11 cellular contexts compared by ENCODE assay signal in genomic region chr7:155653773-155654172, GRCh38. TPM values are rescaled to one million over a fixed set of nuclear protein-coding genes. Genes with fewer than 3 reads are reported as not detected.
DNase-seq lines count a peak whose midpoint lies in the region; ATAC-seq and TF ChIP-seq lines count a peak whose summit lies in the region.
"Had no signal": no experiment of that assay in that cellular context is flagged by ENCODE, and none has a peak within 500 bp of the region (broad histone marks: within the 10 kb centered on the region; RNA-seq: fewer than 3 reads in every experiment).

No MANE protein-coding gene starts in this region.

- peaks cover 35% of the 10 kb centered on the region for H3K4me1 Mint-ChIP-seq in T-helper 2 cell treated with Interferon-gamma antibody and Interleukin-4, amounts not matched to agents 5 μg/mL and 100 μg/mL, for 36 hours (ENCODE audit: low read depth)

- no peak overlapping the region for H3K4me3 ChIP-seq in BLaER1 treated with 17β-estradiol and CSF1 and Interleukin-3, amounts not matched to agents 10 nM and 100 nM
- H3K4me3 ChIP-seq in Loucy (ENCODE audit: low read length, poor library complexity, severe bottlenecking) (peak overlapping the region; percentile 45), lung (no peak overlapping the region)

- WGBS in lung, 2 donors: 28 to 46% methylated on average over 2 of the region's 2 CpGs

- H3K27me3 Mint-ChIP-seq in T-helper 2 cell treated with Interferon-gamma antibody and Interleukin-4, amounts not matched to agents 5 μg/mL and 100 μg/mL, for 36 hours (ENCODE audit: low read depth): no peaks in the 10 kb centered on the region

- peak overlapping the region in 9 of 11 experiments; percentile 6 to 68 (median 42); a peak in 15 of 22 replicates for H3K4me2 ChIP-seq in BLaER1 treated with 17β-estradiol and CSF1 and Interleukin-3, amounts not matched to agents 10 nM and 100 nM
- peak overlapping the region; percentile 60 for H3K4me2 ChIP-seq in Loucy (ENCODE audit: low read depth, low read length, poor library complexity, severe bottlenecking)
- H3K4me2 ChIP-seq: KMS-11 had no signal

- no peak overlapping the region for H3K4me3 Mint-ChIP-seq in T-helper 2 cell treated with Interferon-gamma antibody and Interleukin-4, amounts not matched to agents 5 μg/mL and 100 μg/mL, for 36 hours

- peaks cover 8 to 28% (median 22%) of the 10 kb centered on the region in 11 experiments for H3K9me3 ChIP-seq in BLaER1 treated with 17β-estradiol and CSF1 and Interleukin-3, amounts not matched to agents 10 nM and 100 nM (replicated peaks in 1 of 11)
- H3K9me3 ChIP-seq in Loucy (ENCODE audit: insufficient read depth, low read depth, low read length) (peaks cover 8% of the 10 kb centered on the region; the same call in 1 of the 2 replicates), lung (ENCODE audit: control insufficient read depth in 2 of 2, insufficient read depth in 1 of 2, low read length in 1 of 2) (peaks cover 0 to 2% of the 10 kb centered on the region in 2 donors)

- peak overlapping the region in 2 of 11 experiments; percentile 13 to 49; a peak in 4 of 22 replicates for H3K27ac ChIP-seq in BLaER1 treated with 17β-estradiol and CSF1 and Interleukin-3, amounts not matched to agents 10 nM and 100 nM
- H3K27ac ChIP-seq in lung (ENCODE audit: low read depth in 1 of 2, low read length in 1 of 2) (no peak overlapping the region), substantia nigra (ENCODE audit: low read depth, low read length, poor library complexity, severe bottlenecking) (no peak overlapping the region)
- H3K27ac ChIP-seq: KMS-11 had no signal

- H3K9me2 ChIP-seq in Loucy (replicated peaks; ENCODE audit: low read depth, low read length): no peaks in the 10 kb centered on the region

- H3K9me3 Mint-ChIP-seq in T-helper 2 cell treated with Interferon-gamma antibody and Interleukin-4, amounts not matched to agents 5 μg/mL and 100 μg/mL, for 36 hours: peaks cover 12% of the 10 kb centered on the region

- no peak overlapping the region for H2AFZ ChIP-seq in Loucy (ENCODE audit: low read length)

- H3K79me2 ChIP-seq in Loucy (ENCODE audit: insufficient read depth, low read length): peaks cover 100% of the 10 kb centered on the region

- H3F3A ChIP-seq in Loucy (ENCODE audit: low read depth): no peaks in the 10 kb centered on the region

- H3K27ac Mint-ChIP-seq in T-helper 2 cell treated with Interferon-gamma antibody and Interleukin-4, amounts not matched to agents 5 μg/mL and 100 μg/mL, for 36 hours: no peak overlapping the region

- H3K27me3 ChIP-seq in BLaER1 treated with 17β-estradiol and CSF1 and Interleukin-3, amounts not matched to agents 10 nM and 100 nM: no peaks in the 10 kb centered on the region
- H3K27me3 ChIP-seq in Loucy (ENCODE audit: insufficient read depth, low read length, poor library complexity, severe bottlenecking): no peaks in the 10 kb centered on the region
- no peaks in the 10 kb centered on the region for H3K27me3 ChIP-seq in lung (ENCODE audit: control insufficient read depth, insufficient read depth)

- ATAC-seq in lung (ENCODE audit: insufficient read depth, low FRiP score): peak; percentile 79

- peaks cover 9 to 61% (median 29%) of the 10 kb centered on the region in 11 experiments for H3K36me3 ChIP-seq in BLaER1 treated with 17β-estradiol and CSF1 and Interleukin-3, amounts not matched to agents 10 nM and 100 nM
- no peaks in the 10 kb centered on the region for H3K36me3 ChIP-seq in Loucy (ENCODE audit: insufficient read depth, low read length)
- no peaks in the 10 kb centered on the region for H3K36me3 ChIP-seq in lung (ENCODE audit: control insufficient read depth in 2 of 2, insufficient read depth in 2 of 2, low read length in 2 of 2)

- peaks cover 0 to 42% (median 6%) of the 10 kb centered on the region in 10 experiments; a peak in 13 of 20 replicates for H3K4me1 ChIP-seq in BLaER1 treated with 17β-estradiol and CSF1 and Interleukin-3, amounts not matched to agents 10 nM and 100 nM
- H3K4me1 ChIP-seq in Loucy (ENCODE audit: insufficient read depth, low read length, poor library complexity, severe bottlenecking): peaks cover 46% of the 10 kb centered on the region
- H3K4me1 ChIP-seq in lung (ENCODE audit: control insufficient read depth in 2 of 2, insufficient read depth in 2 of 2, low read length in 2 of 2): peaks cover 4 to 18% of the 10 kb centered on the region in 2 donors

- peaks cover 69 to 100% (median 98%) of the 10 kb centered on the region in 11 experiments for H4K20me1 ChIP-seq in BLaER1 treated with 17β-estradiol and CSF1 and Interleukin-3, amounts not matched to agents 10 nM and 100 nM
- peaks cover 98% of the 10 kb centered on the region for H4K20me1 ChIP-seq in Loucy (ENCODE audit: insufficient read depth, low read length, poor library complexity, severe bottlenecking)

- DNase-seq in dedifferentiated amniotic fluid mesenchymal stem cell (ENCODE audit: extremely low spot score) (peak; percentile 80), lung (ENCODE audit: low spot score) (peak; percentile 74), substantia nigra (lab: John Stamatoyannopoulos, UW) (no peak), NCI-H128 (lab: John Stamatoyannopoulos, UW; ENCODE audit: unreplicated experiment) (no peak)
- DNase-seq in T-helper 2 cell treated with Interferon-gamma antibody and Interleukin-4, amounts not matched to agents 5 μg/mL and 100 μg/mL, for 36 hours (ENCODE audit: low spot score): no peak
- no peak for DNase-seq in activated CD4-positive, CD25-positive, alpha-beta regulatory T cell treated with anti-CD3 and anti-CD28 coated beads, Interleukin-2, amount 50 U/mL, for 72 hours
- DNase-seq: activated gamma-delta T cell treated with Interleukin-2 at 50 U/mL for 16 hours, NCI-H82 had no signal

- peaks cover 28% of the 10 kb centered on the region for H3K36me3 Mint-ChIP-seq in T-helper 2 cell treated with Interferon-gamma antibody and Interleukin-4, amounts not matched to agents 5 μg/mL and 100 μg/mL, for 36 hours (ENCODE audit: low read depth)

- no peak for TF ChIP-seq CTCF in Loucy (conservative IDR thresholded peaks at IDR 0.05; ENCODE audit: low read length)
- TF ChIP-seq CTCF in lung (IDR thresholded peaks at IDR 0.05; ENCODE audit: control extremely low read depth, extremely low read depth): no peak

- H3K9ac ChIP-seq in BLaER1 treated with 17β-estradiol and CSF1 and Interleukin-3, amounts not matched to agents 10 nM and 100 nM: no peak overlapping the region; a peak in 1 of 22 replicates
- H3K9ac ChIP-seq in Loucy (ENCODE audit: low read depth, low read length, poor library complexity, severe bottlenecking): no peak overlapping the region
- H3K9ac ChIP-seq: KMS-11 had no signal

RNA-seq across cellular contexts. Expression of gene RBM33, which starts 9.3 kb away (rescaled TPM):
- total RNA-seq in lung: 10 to 100 TPM; 60.6 to 99.6 TPM
- polyA plus RNA-seq in lung: 10 to 100 TPM; 15.3 to 25.9 TPM

Comparison
In these comparisons a context has a peak if more than half of its experiments do, and no peak if none do; other contexts are left out.
1. DNase-seq: peak in dedifferentiated amniotic fluid mesenchymal stem cell (single experiment) and lung (single experiment); none in T-helper 2 cell treated with Interferon-gamma antibody and Interleukin-4, amounts not matched to agents 5 μg/mL and 100 μg/mL, for 36 hours (single experiment), substantia nigra (0 of 49), activated CD4-positive, CD25-positive, alpha-beta regulatory T cell treated with anti-CD3 and anti-CD28 coated beads, Interleukin-2, amount 50 U/mL, for 72 hours (single experiment) and NCI-H128 (single experiment).